ENCODE assay signal across 12 cellular contexts in the genomic region with DNA sequence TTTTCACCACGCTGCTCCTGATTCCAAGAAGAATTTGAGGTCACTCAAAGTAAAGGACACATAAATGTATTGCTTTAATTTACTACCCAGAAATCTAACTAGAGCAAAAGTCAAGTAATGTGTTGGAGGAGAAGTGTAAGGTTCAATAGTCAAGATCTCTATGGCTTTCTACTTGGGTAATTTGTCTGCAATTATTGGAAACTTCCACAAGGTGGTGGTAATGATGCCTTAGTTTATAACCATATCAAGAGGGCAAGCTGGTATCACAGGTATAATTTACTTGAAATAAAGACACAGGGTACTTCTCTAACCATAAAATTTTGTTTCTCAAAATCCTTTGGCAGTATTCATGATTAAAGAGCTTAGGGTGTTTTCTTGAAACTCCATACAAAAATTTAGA. TPM values are rescaled to one million over a fixed set of nuclear protein-coding genes. Genes with fewer than 3 reads are reported as not detected.
DNase-seq lines count a peak whose midpoint lies in the region; ATAC-seq, FAIRE-seq and TF ChIP-seq lines count a peak whose summit lies in the region.
"Had no signal": no experiment of that assay in that cellular context is flagged by ENCODE, and none has a peak within 500 bp of the region (broad histone marks: within the 10 kb centered on the region; RNA-seq: fewer than 3 reads in every experiment).

No MANE protein-coding gene starts in this region.

- H3K4ac ChIP-seq in mesendoderm (ENCODE audit: low read depth, low read length), result no peak overlapping the region

- no peak for TF ChIP-seq POLR2A in uterus (IDR thresholded peaks at IDR 0.05)

- no peak overlapping the region for H2BK120ac ChIP-seq in mesendoderm (ENCODE audit: low read depth, low read length)

- peaks cover 14% of the 10 kb centered on the region for H3K4me1 Mint-ChIP-seq in astrocyte (ENCODE audit: low read depth, unreplicated experiment)

- no peak overlapping the region for H4K5ac ChIP-seq in mesendoderm (ENCODE audit: low read length)

- H3K23ac ChIP-seq in mesendoderm (ENCODE audit: low read length), result no peak overlapping the region

- no peaks in the 10 kb centered on the region for H3K4me1 ChIP-seq in KMS-11 (ENCODE audit: low read depth, poor library complexity, severe bottlenecking)
- H3K4me1 ChIP-seq in astrocyte (ENCODE audit: insufficient read depth, low read length), result peaks cover 7% of the 10 kb centered on the region
- no peaks in the 10 kb centered on the region for H3K4me1 ChIP-seq in mesendoderm (ENCODE audit: control insufficient read depth, low read depth, low read length)
- H3K4me1 ChIP-seq in uterus, result no peaks in the 10 kb centered on the region
- H3K4me1 ChIP-seq: tibial nerve had no signal

- no peaks in the 10 kb centered on the region for H3K36me3 Mint-ChIP-seq in astrocyte (ENCODE audit: low read depth, unreplicated experiment)

- no peaks in the 10 kb centered on the region for H3K79me1 ChIP-seq in mesendoderm (ENCODE audit: low read length)

- H3K4me3 Mint-ChIP-seq in astrocyte (ENCODE audit: unreplicated experiment), result no peak overlapping the region

- no peak overlapping the region for H2BK15ac ChIP-seq in mesendoderm (replicated peaks; ENCODE audit: low read depth)

- no peak for ATAC-seq in GM18873 (IDR thresholded peaks at IDR 0.05; ENCODE audit: low FRiP score, unreplicated experiment)
- no peak for ATAC-seq in activated CD4-positive, CD25-positive, alpha-beta regulatory T cell treated with anti-CD3 and anti-CD28 coated beads, Interleukin-2, amount 50 U/mL, for 24 hours

- H3K79me2 ChIP-seq in KMS-11 (ENCODE audit: insufficient read depth, low read depth), result no peaks in the 10 kb centered on the region
- no peaks in the 10 kb centered on the region for H3K79me2 ChIP-seq in astrocyte (ENCODE audit: insufficient read depth, low read length)
- H3K79me2 ChIP-seq in mesendoderm (ENCODE audit: control insufficient read depth, insufficient read depth, low read length), result no peaks in the 10 kb centered on the region

- H3K4me2 ChIP-seq in KMS-11 (no peak overlapping the region), astrocyte (ENCODE audit: low read length) (no peak overlapping the region), mesendoderm (ENCODE audit: low read length) (no peak overlapping the region)

- TF ChIP-seq CTCF in GM13976 (IDR thresholded peaks at IDR 0.05; ENCODE audit: borderline replicate concordance, control extremely low read depth, extremely low read depth, insufficient read depth, missing control alignments), result peak; percentile 13
- TF ChIP-seq CTCF in KMS-11 (conservative IDR thresholded peaks at IDR 0.05; ENCODE audit: low read depth, low read length), result peak; percentile 41
- no peak for TF ChIP-seq CTCF in astrocyte (IDR thresholded peaks at IDR 0.05; ENCODE audit: insufficient read depth, low read depth, low read length)
- TF ChIP-seq CTCF in uterus (IDR thresholded peaks at IDR 0.05), result no peak

- no peak overlapping the region for H4K8ac ChIP-seq in mesendoderm (ENCODE audit: low read depth, low read length)

- no peak overlapping the region for H3K27ac Mint-ChIP-seq in astrocyte (ENCODE audit: unreplicated experiment)

- no peak overlapping the region for H2BK5ac ChIP-seq in mesendoderm (ENCODE audit: low read length)

- WGBS in mesendoderm (ENCODE audit: extremely low coverage, insufficient coverage, low lambda C conversion rate), result no CpG with 5 or more reads among the region's 1 CpG

- H3K4me3 ChIP-seq in KMS-11 (IDR thresholded peaks at IDR 0.05; ENCODE audit: insufficient read depth, low read depth, low read length) (no peak overlapping the region), astrocyte (ENCODE audit: insufficient read depth, low read depth, low read length) (no peak overlapping the region), mesendoderm (ENCODE audit: low read length) (no peak overlapping the region), uterus (no peak overlapping the region)
- H3K4me3 ChIP-seq: tibial nerve had no signal

- H3K9me3 ChIP-seq in astrocyte (ENCODE audit: insufficient read depth, low read depth, low read length) (no peaks in the 10 kb centered on the region), uterus (no peaks in the 10 kb centered on the region)
- H3K9me3 ChIP-seq: tibial nerve had no signal

- no peak overlapping the region for H2AFZ ChIP-seq in KMS-11 (ENCODE audit: low read depth)
- no peak overlapping the region for H2AFZ ChIP-seq in astrocyte (ENCODE audit: low read depth, low read length)

- DNase-seq in GM13976 (ENCODE audit: low spot score) (peak; percentile 13), astrocyte (ENCODE audit: low read depth) (no peak), mesendoderm (peak; percentile 34), uterus (no peak)
- DNase-seq: GDM1; NCI-H1436; stimulated activated CD4-positive, alpha-beta T cell treated with anti-CD3 and anti-CD28 coated beads, Interleukin-4, amount 100 ng/mL, for 24 hours; SW 1271 had no signal

- peak; percentile 97 for FAIRE-seq in astrocyte (lab: Jason Lieb, UNC)

- H3K9ac ChIP-seq in KMS-11 (no peak overlapping the region), astrocyte (ENCODE audit: low read length) (no peak overlapping the region), mesendoderm (ENCODE audit: low read length) (no peak overlapping the region)

- H2AK5ac ChIP-seq in mesendoderm (ENCODE audit: low read length), result no peak overlapping the region

- no peak overlapping the region for H3K56ac ChIP-seq in mesendoderm (ENCODE audit: low read length)

- H4K20me1 ChIP-seq in KMS-11 (ENCODE audit: insufficient read depth) (no peaks in the 10 kb centered on the region), astrocyte (ENCODE audit: insufficient read depth, low read length) (no peaks in the 10 kb centered on the region)

- no peaks in the 10 kb centered on the region for H3K9me3 Mint-ChIP-seq in astrocyte (ENCODE audit: unreplicated experiment)

- H3K36me3 ChIP-seq in KMS-11 (ENCODE audit: insufficient read depth) (no peaks in the 10 kb centered on the region), astrocyte (ENCODE audit: insufficient read depth, low read length) (no peaks in the 10 kb centered on the region), mesendoderm (ENCODE audit: control insufficient read depth, insufficient read depth, low read length) (no peaks in the 10 kb centered on the region), uterus (no peaks in the 10 kb centered on the region)
- H3K36me3 ChIP-seq: tibial nerve had no signal

- intact Hi-C loops in uterus (cut with DNase I; ENCODE audit: low total_unique reads), result no loop called here

- H3K27me3 Mint-ChIP-seq in astrocyte (ENCODE audit: low read depth, unreplicated experiment), result no peaks in the 10 kb centered on the region

- H3K27me3 ChIP-seq in KMS-11 (ENCODE audit: insufficient read depth, low read depth) (no peaks in the 10 kb centered on the region), astrocyte (ENCODE audit: insufficient read depth, low read length) (no peaks in the 10 kb centered on the region), mesendoderm (ENCODE audit: insufficient read depth, low read length, poor library complexity) (no peaks in the 10 kb centered on the region), uterus (peaks cover 0 to 4% of the 10 kb centered on the region in 2 donors)
- H3K27me3 ChIP-seq: tibial nerve had no signal

- in situ Hi-C loops in GM13976 (cut with MboI; ENCODE audit: low sequenced_read_pairs, unreplicated experiment), result no loop called here

- H3K18ac ChIP-seq in mesendoderm (ENCODE audit: low read length), result no peak overlapping the region

- H3K27ac ChIP-seq in KMS-11 (no peak overlapping the region), astrocyte (ENCODE audit: low read depth, low read length) (no peak overlapping the region), mesendoderm (ENCODE audit: low read depth, low read length) (no peak overlapping the region), uterus (no peak overlapping the region)
- H3K27ac ChIP-seq: tibial nerve had no signal

RNA-seq across cellular contexts. Expression of a gene that starts 10.2 kb away (rescaled TPM):
- total RNA-seq in astrocyte (18.6 and 27.8 TPM in 2 replicates), uterus (10 to 100 TPM in 2 of 4 donors, 1 to 10 TPM in 1, not detected in 1; 7.4 to 13.8 (median 12.4) TPM)
- polyA plus RNA-seq in mesendoderm (2013, experiment 1 of 2), result 2.2 TPM
- 2.4 TPM for polyA plus RNA-seq in mesendoderm (2013, experiment 2 of 2)

Comparison
In these comparisons a context has a peak if more than half of its experiments do, and no peak if none do; other contexts are left out.
1. DNase-seq: peak in GM13976 (single experiment) and mesendoderm (single experiment); none in astrocyte (single experiment) and uterus (0 of 2).
2. CTCF ChIP-seq: peak in GM13976 (single experiment) and KMS-11 (single experiment); none in astrocyte (single experiment) and uterus (0 of 4).